1 cellular context compared by ENCODE assay signal in the genomic region with DNA sequence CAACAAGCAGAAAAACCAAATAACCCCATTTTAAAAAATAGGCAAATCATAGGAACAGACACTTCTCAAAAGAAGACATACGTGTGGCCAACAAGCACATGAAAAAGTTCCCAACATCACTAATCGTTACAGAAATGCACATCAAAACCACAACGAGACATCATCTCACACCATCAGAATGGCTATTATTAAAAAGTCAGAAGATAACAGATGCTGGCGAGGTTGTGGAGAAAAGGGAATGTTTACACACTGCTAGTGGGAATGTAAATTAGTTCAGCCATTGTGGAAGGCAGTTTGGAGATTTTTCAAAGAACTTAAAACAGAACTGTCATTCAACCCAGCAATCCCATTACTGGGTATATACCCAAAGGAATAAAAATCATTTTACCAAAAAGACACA.
TF ChIP-seq lines count a peak whose summit lies in the region.

No MANE protein-coding gene starts in this region.

TF ChIP-seq in GM23338, 12 proteins besides CTCF, POLR2A, EP300 and RAD21 (continued from another document):
- no peak for TF ChIP-seq STAT1 (IDR thresholded peaks at IDR 0.05; ENCODE audit: unreplicated experiment)
- no peak for TF ChIP-seq ZNF462 (CRISPR knock-in tag; IDR thresholded peaks at IDR 0.05)
- no peak for TF ChIP-seq ETS1 (IDR thresholded peaks at IDR 0.05)
- TF ChIP-seq EZH2 (IDR thresholded peaks at IDR 0.05; ENCODE audit: low read depth, unreplicated experiment) = no peak
- no peak for TF ChIP-seq JUNB (IDR thresholded peaks at IDR 0.05; ENCODE audit: unreplicated experiment)
